In the genomic region with DNA sequence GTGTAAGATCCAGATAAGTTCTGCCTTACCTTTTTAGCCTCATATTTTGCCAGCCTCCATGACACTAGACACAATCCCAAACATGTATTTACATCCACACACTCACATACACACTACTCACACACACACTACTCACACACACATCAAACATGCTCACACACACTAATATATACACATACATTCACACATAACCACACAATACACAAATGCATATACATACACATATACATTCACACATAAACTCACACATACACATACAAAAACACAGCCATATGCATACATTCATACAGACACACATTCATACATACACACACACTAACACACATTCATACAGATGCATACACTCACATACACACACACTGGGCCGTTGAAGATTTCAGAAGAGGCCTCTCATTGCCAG, we compare ENCODE assay signal across 21 cellular contexts.
A peak's percentile ranks its signal among the peaks of the same experiment; 100 is the strongest.
DNase-seq lines count a peak whose midpoint lies in the region; ATAC-seq, FAIRE-seq and TF ChIP-seq lines count a peak whose summit lies in the region.
"Had no signal": no experiment of that assay in that cellular context is flagged by ENCODE, and none has a peak within 500 bp of the region (broad histone marks: within the 10 kb centered on the region; RNA-seq: fewer than 3 reads in every experiment).

No MANE protein-coding gene starts in this region.

- H2BK20ac ChIP-seq in H1 (ENCODE audit: low read length): peak overlapping the region; percentile 95

- H3K9ac ChIP-seq in H1 (replicated peaks in 1 of 4; ENCODE audit: extremely low read depth in 1 of 4, low read depth in 3 of 4, low read length in 3 of 4) (no peak overlapping the region), parathyroid adenoma (no peak overlapping the region), MM.1S (ENCODE audit: low read length) (no peak overlapping the region)
- H3K9ac ChIP-seq: BLaER1 had no signal

- H2BK5ac ChIP-seq in H1 (ENCODE audit: low read depth, low read length): no peak overlapping the region

- no peak overlapping the region for H3K4ac ChIP-seq in H1 (replicated peaks; ENCODE audit: insufficient read length, low read depth, low read length)

- no peaks in the 10 kb centered on the region for H3K9me3 ChIP-seq in H1 (ENCODE audit: insufficient read depth in 2 of 2, low read depth in 1 of 2, low read length in 1 of 2)
- no peaks in the 10 kb centered on the region for H3K9me3 ChIP-seq in parathyroid adenoma (ENCODE audit: control insufficient read depth, low read length)
- no peaks in the 10 kb centered on the region for H3K9me3 ChIP-seq in MM.1S (replicated peaks; ENCODE audit: insufficient read depth, low read length)
- H3K9me3 ChIP-seq: BLaER1, MG63 had no signal

- TF ChIP-seq POLR2A in GM12891 (IDR thresholded peaks at IDR 0.05; ENCODE audit: low read depth, low read length) (no peak), H1 (IDR thresholded peaks at IDR 0.05; ENCODE audit: control extremely low read depth in 1 of 2, low read depth in 2 of 2, low read length in 2 of 2) (no peak)

- no peak overlapping the region for H3K18ac ChIP-seq in H1 (ENCODE audit: extremely low read depth, low read length)

- H3K27me3 ChIP-seq in H1 (replicated peaks in 1 of 4; ENCODE audit: control insufficient read depth in 3 of 4, extremely low read depth in 1 of 4, insufficient read depth in 3 of 4, low read length in 3 of 4) (no peaks in the 10 kb centered on the region), parathyroid adenoma (ENCODE audit: control insufficient read depth, insufficient read depth, low read length) (no peaks in the 10 kb centered on the region), MM.1S (replicated peaks; ENCODE audit: insufficient read depth, low read length) (no peaks in the 10 kb centered on the region)
- H3K27me3 ChIP-seq: BLaER1, MG63 had no signal

- no peak overlapping the region for H2BK120ac ChIP-seq in H1 (replicated peaks; ENCODE audit: low read depth, low read length)

- H4K20me1 ChIP-seq in H1 (replicated peaks in 1 of 2; ENCODE audit: control insufficient read depth in 1 of 2, insufficient read depth in 2 of 2, low read length in 2 of 2): no peaks in the 10 kb centered on the region
- no peaks in the 10 kb centered on the region for H4K20me1 ChIP-seq in MM.1S (ENCODE audit: insufficient read depth, low read length)
- H4K20me1 ChIP-seq: BLaER1 had no signal

- no peaks in the 10 kb centered on the region for H3K79me1 ChIP-seq in H1 (ENCODE audit: low read depth, low read length)

- H3K23me2 ChIP-seq in H1 (ENCODE audit: low read depth, low read length): no peaks in the 10 kb centered on the region; the same call in 1 of the 2 replicates

- DNase-seq in GM12891 (ENCODE audit: insufficient read length, low spot score): no peak
- DNase-seq in HTR-8/SVneo (ENCODE audit: insufficient read length, low spot score): no peak
- DNase-seq in H1 (ENCODE audit: low read depth in 1 of 2, low spot score in 2 of 2): no peak
- DNase-seq in T1000 (lab: John Stamatoyannopoulos, UW): no peak
- no peak for DNase-seq in MM.1S
- DNase-seq: CD4-positive, CD25-positive, alpha-beta regulatory T cell; GOT3; KBM-7; MG63; NCI-H2081; NCI-H510A; NCI-H69; Right ventricle myocardium superior; RPMI8226 had no signal

- FAIRE-seq in GM12891 (lab: Jason Lieb, UNC) (peak; percentile 33), HTR-8/SVneo (lab: Jason Lieb, UNC) (peak; percentile 80), H1 (lab: Jason Lieb, UNC) (peak; percentile 65)
- FAIRE-seq: A204.1 had no signal

- H2BK12ac ChIP-seq in H1 (ENCODE audit: low read depth, low read length): no peak overlapping the region; the same call in 1 of the 2 replicates

- H3K23ac ChIP-seq in H1 (ENCODE audit: insufficient read length): no peak overlapping the region

- H3K4me2 ChIP-seq in H1 (ENCODE audit: insufficient read depth in 1 of 2, low read depth in 2 of 2, low read length in 2 of 2): no peak overlapping the region
- H3K4me2 ChIP-seq in parathyroid adenoma (ENCODE audit: low read length): no peak overlapping the region
- no peak overlapping the region for H3K4me2 ChIP-seq in MM.1S (ENCODE audit: low read depth, low read length)
- H3K4me2 ChIP-seq: BLaER1 had no signal

- no peak overlapping the region for H3K27ac ChIP-seq in H1 (ENCODE audit: low read depth, low read length)
- no peak overlapping the region for H3K27ac ChIP-seq in parathyroid adenoma
- no peak overlapping the region for H3K27ac ChIP-seq in MM.1S (ENCODE audit: low read length)
- H3K27ac ChIP-seq: BLaER1, HL-60 had no signal

- H2BK15ac ChIP-seq in H1 (ENCODE audit: low read length): peak overlapping the region; percentile 88

- peak overlapping the region; percentile 49 for H3K56ac ChIP-seq in H1 (replicated peaks; ENCODE audit: insufficient read length, low read depth, low read length)

- TF ChIP-seq CTCF in H1 (IDR thresholded peaks at IDR 0.05; ENCODE audit: control extremely low read depth in 1 of 3, insufficient read depth in 1 of 3, low read depth in 1 of 3, low read length in 3 of 3): no peak
- no peak for TF ChIP-seq CTCF in parathyroid adenoma (IDR thresholded peaks at IDR 0.05)
- no peak for TF ChIP-seq CTCF in MM.1S (IDR thresholded peaks at IDR 0.05; ENCODE audit: low read length)

- H3K4me1 ChIP-seq in H1 (replicated peaks in 1 of 4; ENCODE audit: control insufficient read depth in 3 of 4, insufficient read depth in 4 of 4, low read length in 3 of 4) (no peaks in the 10 kb centered on the region), parathyroid adenoma (no peaks in the 10 kb centered on the region), MM.1S (ENCODE audit: low read length) (no peaks in the 10 kb centered on the region)
- H3K4me1 ChIP-seq: BLaER1 had no signal

- CTCF ChIA-PET in H1 (lab: Charles Lee; ENCODE audit: partially characterized antibody): interaction anchor here (1.4 kb wide), 1 partner anchor 10 kb away, joined by 3 read pairs; no protein-coding TSS in a partner anchor

- no peak overlapping the region for H4K8ac ChIP-seq in H1 (ENCODE audit: extremely low read depth, insufficient read depth, low read length)

- H4K5ac ChIP-seq in H1 (ENCODE audit: insufficient read length, low read depth, low read length): no peak overlapping the region

- H2AK5ac ChIP-seq in H1 (ENCODE audit: low read depth, low read length): no peak overlapping the region

- H3K79me2 ChIP-seq in H1 (ENCODE audit: control insufficient read depth in 1 of 2, insufficient read depth in 2 of 2, low read length in 2 of 2) (no peaks in the 10 kb centered on the region), parathyroid adenoma (no peaks in the 10 kb centered on the region), MM.1S (ENCODE audit: low read length) (no peaks in the 10 kb centered on the region)

- no peaks in the 10 kb centered on the region for H3F3A ChIP-seq in MM.1S (ENCODE audit: insufficient read depth, low read length)

- no peak overlapping the region for H3K14ac ChIP-seq in H1 (ENCODE audit: insufficient read length)

- no peak for TF ChIP-seq EP300 in H1 (IDR thresholded peaks at IDR 0.05; ENCODE audit: borderline replicate concordance in 1 of 2, low read depth in 2 of 2, low read length in 2 of 2)

- no peak overlapping the region for H4K91ac ChIP-seq in H1 (replicated peaks; ENCODE audit: insufficient read length, low read length)

- POLR2A ChIA-PET in H1 (lab: Charles Lee; ENCODE audit: partially characterized antibody): no interaction called here

- TF ChIP-seq RAD21 in H1 (IDR thresholded peaks at IDR 0.05 in 1 of 2, conservative IDR thresholded peaks at IDR 0.05 in 1 of 2; ENCODE audit: low read depth in 2 of 2, low read length in 2 of 2): no peak

- H3K36me3 ChIP-seq in H1 (ENCODE audit: control insufficient read depth in 2 of 4, insufficient read depth in 4 of 4, low read length in 3 of 4) (no peaks in the 10 kb centered on the region), parathyroid adenoma (ENCODE audit: control insufficient read depth, insufficient read depth, low read length) (no peaks in the 10 kb centered on the region), MM.1S (replicated peaks; ENCODE audit: insufficient read depth, low read length) (no peaks in the 10 kb centered on the region)
- H3K36me3 ChIP-seq: BLaER1, MG63 had no signal

- H3K9me2 ChIP-seq in MM.1S (replicated peaks; ENCODE audit: insufficient read depth, low read length): no peaks in the 10 kb centered on the region

- H3K4me3 ChIP-seq in H1 (ENCODE audit: extremely low read depth in 1 of 4, insufficient read depth in 2 of 4, low read depth in 3 of 4, low read length in 4 of 4) (no peak overlapping the region), parathyroid adenoma (ENCODE audit: low read depth, low read length) (no peak overlapping the region), MM.1S (ENCODE audit: low read length) (no peak overlapping the region)
- H3K4me3 ChIP-seq: BLaER1, MG63 had no signal

- WGBS in H1 (ENCODE audit: extremely low coverage in 1 of 2, insufficient coverage in 1 of 2, insufficient read length in 1 of 2, insufficient replicate concordance in 2 of 2, low coverage in 1 of 2, low lambda C conversion rate in 2 of 2, missing lambda C conversion rate in 1 of 2), 2 experiments: 88% methylated on average over 1 of the region's 1 CpG; no CpG with 5 or more reads in 1 of the 2 experiments

- ATAC-seq in GM18907 (IDR thresholded peaks at IDR 0.05; ENCODE audit: unreplicated experiment) (no peak), GM19328 (IDR thresholded peaks at IDR 0.05; ENCODE audit: unreplicated experiment) (no peak)
- ATAC-seq: HCT116 had no signal

- H2AFZ ChIP-seq in H1 (ENCODE audit: low read length) (no peak overlapping the region), parathyroid adenoma (peak overlapping the region; percentile 4), MM.1S (ENCODE audit: low read length) (no peak overlapping the region)

TF ChIP-seq in GM12891, 5 proteins besides CTCF, POLR2A, EP300 and RAD21:
- no peak for TF ChIP-seq TAF1 (IDR thresholded peaks at IDR 0.05; ENCODE audit: low read depth, low read length)
- TF ChIP-seq PAX5 (IDR thresholded peaks at IDR 0.05; ENCODE audit: insufficient read depth, low read length, severe bottlenecking): no peak
- TF ChIP-seq POLR2AphosphoS5 (IDR thresholded peaks at IDR 0.05; ENCODE audit: low read depth, low read length): no peak
- TF ChIP-seq SPI1 (IDR thresholded peaks at IDR 0.05; ENCODE audit: low read depth, low read length): no peak
- TF ChIP-seq POU2F2 (IDR thresholded peaks at IDR 0.05; ENCODE audit: low read depth, low read length): no peak

TF ChIP-seq in H1, 55 proteins besides CTCF, POLR2A, EP300 and RAD21 (continues in another document):
- TF ChIP-seq GTF2F1 (IDR thresholded peaks at IDR 0.05; ENCODE audit: borderline replicate concordance, low read depth, low read length) (no peak), PHF8 (conservative IDR thresholded peaks at IDR 0.05; ENCODE audit: low read depth, low read length) (no peak), TEAD4 (IDR thresholded peaks at IDR 0.05; ENCODE audit: low read depth, low read length) (no peak), CHD2 (IDR thresholded peaks at IDR 0.05; ENCODE audit: low read length) (no peak), NRF1 (IDR thresholded peaks at IDR 0.05; ENCODE audit: low read depth, low read length) (no peak), JUN (IDR thresholded peaks at IDR 0.05; ENCODE audit: low read depth, low read length) (no peak)
